ENCODE assay signal across 1 cellular context in the genomic region with DNA sequence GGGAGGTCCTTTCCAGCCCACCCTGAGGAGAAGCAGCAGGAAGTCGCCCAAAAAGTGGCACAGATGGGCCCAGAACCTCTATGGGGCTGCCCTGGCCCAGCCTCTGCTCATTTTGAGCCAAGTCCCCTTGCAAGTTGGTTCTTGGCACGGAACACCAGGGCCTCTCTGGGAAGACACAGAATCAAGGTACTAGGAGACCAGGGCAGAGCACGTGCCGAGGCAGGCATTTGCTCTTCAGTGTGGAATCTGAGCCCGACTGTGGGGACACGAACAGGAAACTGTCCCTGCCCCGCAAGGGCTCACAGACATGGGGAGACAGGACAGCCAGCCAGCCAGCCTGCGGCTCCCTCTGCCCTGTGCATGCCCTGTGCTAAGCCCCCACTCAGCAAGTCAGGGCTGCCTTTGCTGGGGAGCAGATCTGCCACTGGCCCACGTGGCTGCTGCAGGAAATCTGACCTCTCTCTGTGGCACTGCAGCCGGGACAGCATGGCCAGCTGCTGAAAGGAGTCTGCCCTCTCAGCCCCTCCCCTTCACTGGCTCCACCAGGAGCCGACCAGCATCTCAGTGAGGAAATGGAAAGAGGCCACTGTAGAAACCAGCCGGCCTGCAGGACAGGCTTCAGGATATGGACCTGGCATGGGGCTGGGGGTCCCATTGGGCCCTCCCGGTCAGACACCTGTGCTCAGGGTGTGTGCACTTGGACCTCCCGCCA.
TF ChIP-seq lines count a peak whose summit lies in the region.

No MANE protein-coding gene starts in this region.

TF ChIP-seq in HepG2, 621 proteins besides CTCF, POLR2A, EP300 and RAD21 (continued from another document and continues in another):
- no peak for TF ChIP-seq ZNF275 (CRISPR knock-in tag; IDR thresholded peaks at IDR 0.05; ENCODE audit: borderline replicate concordance)
- TF ChIP-seq CREB1 (IDR thresholded peaks at IDR 0.05) = no peak
- TF ChIP-seq CREB1 (CRISPR knock-in tag; IDR thresholded peaks at IDR 0.05) = no peak
- no peak for TF ChIP-seq ZNF841 (CRISPR knock-in tag; IDR thresholded peaks at IDR 0.05; ENCODE audit: borderline replicate concordance)
- TF ChIP-seq NFAT5 (CRISPR knock-in tag; IDR thresholded peaks at IDR 0.05) = no peak
- TF ChIP-seq TOPORS (CRISPR knock-in tag; IDR thresholded peaks at IDR 0.05) = no peak
- no peak for TF ChIP-seq PAF1 (CRISPR knock-in tag; IDR thresholded peaks at IDR 0.05)
- no peak for TF ChIP-seq SP140L (CRISPR knock-in tag; IDR thresholded peaks at IDR 0.05; ENCODE audit: borderline replicate concordance)
- no peak for TF ChIP-seq ZNF350 (CRISPR knock-in tag; IDR thresholded peaks at IDR 0.05; ENCODE audit: borderline replicate concordance, low read depth)
- TF ChIP-seq, protein P1, sequence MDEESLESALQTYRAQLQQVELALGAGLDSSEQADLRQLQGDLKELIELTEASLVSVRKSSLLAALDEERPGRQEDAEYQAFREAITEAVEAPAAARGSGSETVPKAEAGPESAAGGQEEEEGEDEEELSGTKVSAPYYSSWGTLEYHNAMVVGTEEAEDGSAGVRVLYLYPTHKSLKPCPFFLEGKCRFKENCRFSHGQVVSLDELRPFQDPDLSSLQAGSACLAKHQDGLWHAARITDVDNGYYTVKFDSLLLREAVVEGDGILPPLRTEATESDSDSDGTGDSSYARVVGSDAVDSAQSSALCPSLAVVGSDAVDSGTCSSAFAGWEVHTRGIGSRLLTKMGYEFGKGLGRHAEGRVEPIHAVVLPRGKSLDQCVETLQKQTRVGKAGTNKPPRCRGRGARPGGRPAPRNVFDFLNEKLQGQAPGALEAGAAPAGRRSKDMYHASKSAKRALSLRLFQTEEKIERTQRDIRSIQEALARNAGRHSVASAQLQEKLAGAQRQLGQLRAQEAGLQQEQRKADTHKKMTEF (CRISPR knock-in tag; IDR thresholded peaks at IDR 0.05) = no peak; the same call in 1 of the 2 replicates
- TF ChIP-seq RARA (CRISPR knock-in tag; IDR thresholded peaks at IDR 0.05) = 0 out of 2 replicates have a peak, but pooled peaks have one; percentile 27
- no peak for TF ChIP-seq ZNF644 (CRISPR knock-in tag; IDR thresholded peaks at IDR 0.05; ENCODE audit: low read depth)
- TF ChIP-seq ZNF703 (CRISPR knock-in tag; IDR thresholded peaks at IDR 0.05; ENCODE audit: borderline replicate concordance) = no peak
- no peak for TF ChIP-seq SAFB2 (CRISPR knock-in tag; IDR thresholded peaks at IDR 0.05; ENCODE audit: borderline replicate concordance, low read depth)
- peak; percentile 43; the same call in 1 of the 2 replicates for TF ChIP-seq NAIF1 (CRISPR knock-in tag; IDR thresholded peaks at IDR 0.05; ENCODE audit: borderline replicate concordance)
- no peak for TF ChIP-seq ZNF816 (CRISPR knock-in tag; IDR thresholded peaks at IDR 0.05; ENCODE audit: borderline replicate concordance)
- no peak for TF ChIP-seq GZF1 (CRISPR knock-in tag; IDR thresholded peaks at IDR 0.05)
- no peak for TF ChIP-seq SRY (CRISPR knock-in tag; IDR thresholded peaks at IDR 0.05)
- no peak for TF ChIP-seq MAFF (IDR thresholded peaks at IDR 0.05; ENCODE audit: low read depth, low read length)
- TF ChIP-seq ZNF746 (CRISPR knock-in tag; IDR thresholded peaks at IDR 0.05) = no peak
- TF ChIP-seq TRAFD1 (CRISPR knock-in tag; IDR thresholded peaks at IDR 0.05; ENCODE audit: borderline replicate concordance) = no peak
- TF ChIP-seq, protein P2, sequence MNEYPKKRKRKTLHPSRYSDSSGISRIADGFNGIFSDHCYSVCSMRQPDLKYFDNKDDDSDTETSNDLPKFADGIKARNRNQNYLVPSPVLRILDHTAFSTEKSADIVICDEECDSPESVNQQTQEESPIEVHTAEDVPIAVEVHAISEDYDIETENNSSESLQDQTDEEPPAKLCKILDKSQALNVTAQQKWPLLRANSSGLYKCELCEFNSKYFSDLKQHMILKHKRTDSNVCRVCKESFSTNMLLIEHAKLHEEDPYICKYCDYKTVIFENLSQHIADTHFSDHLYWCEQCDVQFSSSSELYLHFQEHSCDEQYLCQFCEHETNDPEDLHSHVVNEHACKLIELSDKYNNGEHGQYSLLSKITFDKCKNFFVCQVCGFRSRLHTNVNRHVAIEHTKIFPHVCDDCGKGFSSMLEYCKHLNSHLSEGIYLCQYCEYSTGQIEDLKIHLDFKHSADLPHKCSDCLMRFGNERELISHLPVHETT (CRISPR knock-in tag; conservative IDR thresholded peaks at IDR 0.05) = no peak
- TF ChIP-seq AKNA (CRISPR knock-in tag; IDR thresholded peaks at IDR 0.05; ENCODE audit: borderline replicate concordance) = no peak
- TF ChIP-seq SATB2 (CRISPR knock-in tag; IDR thresholded peaks at IDR 0.05) = no peak
- TF ChIP-seq HDAC2 (CRISPR knock-in tag; IDR thresholded peaks at IDR 0.05) = 0 out of 2 replicates have a peak, but pooled peaks have one; percentile 34
- no peak for TF ChIP-seq HCFC1 (IDR thresholded peaks at IDR 0.05; ENCODE audit: low read depth, low read length)
- TF ChIP-seq, protein P3, sequence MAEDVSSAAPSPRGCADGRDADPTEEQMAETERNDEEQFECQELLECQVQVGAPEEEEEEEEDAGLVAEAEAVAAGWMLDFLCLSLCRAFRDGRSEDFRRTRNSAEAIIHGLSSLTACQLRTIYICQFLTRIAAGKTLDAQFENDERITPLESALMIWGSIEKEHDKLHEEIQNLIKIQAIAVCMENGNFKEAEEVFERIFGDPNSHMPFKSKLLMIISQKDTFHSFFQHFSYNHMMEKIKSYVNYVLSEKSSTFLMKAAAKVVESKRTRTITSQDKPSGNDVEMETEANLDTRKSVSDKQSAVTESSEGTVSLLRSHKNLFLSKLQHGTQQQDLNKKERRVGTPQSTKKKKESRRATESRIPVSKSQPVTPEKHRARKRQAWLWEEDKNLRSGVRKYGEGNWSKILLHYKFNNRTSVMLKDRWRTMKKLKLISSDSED (CRISPR knock-in tag; IDR thresholded peaks at IDR 0.05) = no peak
- TF ChIP-seq RARG (CRISPR knock-in tag; IDR thresholded peaks at IDR 0.05; ENCODE audit: low read depth) = no peak
- TF ChIP-seq ERF (CRISPR knock-in tag; IDR thresholded peaks at IDR 0.05) = no peak
- TF ChIP-seq KAT8 (CRISPR knock-in tag; IDR thresholded peaks at IDR 0.05) = no peak
